18 cellular contexts compared by ENCODE assay signal in genomic region chr15:87733522-87733921, GRCh38.
"Had no signal": no experiment of that assay in that cellular context is flagged by ENCODE, and none has a peak within 500 bp of the region (broad histone marks: within the 10 kb centered on the region; RNA-seq: fewer than 3 reads in every experiment).

No MANE protein-coding gene starts in this region.

- ATAC-seq: Panc1, PC-3 had no signal

- H3K9me3 ChIP-seq: SK-N-SH had no signal

- H3K27ac ChIP-seq: RWPE1 had no signal

- DNase-seq: KBM-7; NCI-H1092 treated with DMSO at 0.1 percent for 48 hours; NCI-H1436; NCI-H187; NCI-H2029; NCI-H2081 treated with DMSO at 0.1 percent for 48 hours; NCI-H2171; NCI-H226; NCI-H524; NCI-H526 treated with DMSO at 0.1 percent for 48 hours; NCI-H748 treated with DMSO at 0.1 percent for 48 hours; NK-92 treated with Interleukin-12 subunit alpha and Interleukin-12 subunit beta, amount 100 ng/mL, for 24 hours; PC-3; SHP77; SK-N-SH; SW 1271 had no signal
